ENCODE assay signal across 8 cellular contexts in genomic region chr3:195897081-195897852, GRCh38. TPM values are rescaled to one million over a fixed set of nuclear protein-coding genes. Genes with fewer than 3 reads are reported as not detected.
DNase-seq lines count a peak whose midpoint lies in the region; ATAC-seq and TF ChIP-seq lines count a peak whose summit lies in the region.

No MANE protein-coding gene starts in this region.

- peak overlapping the region; percentile 62 for H3K4me2 ChIP-seq in parathyroid adenoma (ENCODE audit: low read length)

- H3K27me3 ChIP-seq in SJCRH30 (no peaks in the 10 kb centered on the region), esophagus (ENCODE audit: control insufficient read depth in 1 of 2, insufficient read depth in 2 of 2, low read length in 2 of 2) (no peaks in the 10 kb centered on the region), parathyroid adenoma (ENCODE audit: control insufficient read depth, insufficient read depth, low read length) (no peaks in the 10 kb centered on the region)

- H3K4me3 ChIP-seq in SJCRH30 (peak overlapping the region; percentile 63), esophagus (ENCODE audit: low read depth in 1 of 2, low read length in 2 of 2) (no peak overlapping the region), parathyroid adenoma (ENCODE audit: low read depth, low read length) (peak overlapping the region; percentile 50)

- peak overlapping the region; percentile 83 for H2AFZ ChIP-seq in parathyroid adenoma

- peak overlapping the region; percentile 7; the same call in 1 of the 2 replicates for H3K27ac ChIP-seq in SJCRH30
- peak overlapping the region; percentile 91 to 95 for H3K27ac ChIP-seq in esophagus (ENCODE audit: low read depth in 2 of 2, low read length in 1 of 2)
- peak overlapping the region; percentile 65 for H3K27ac ChIP-seq in parathyroid adenoma

- H3K4me1 ChIP-seq in SJCRH30 (peaks cover 26% of the 10 kb centered on the region), esophagus (ENCODE audit: control insufficient read depth in 2 of 2, insufficient read depth in 2 of 2, low read length in 1 of 2) (peaks cover 3 to 30% of the 10 kb centered on the region in 2 donors), parathyroid adenoma (peaks cover 26% of the 10 kb centered on the region)

- H3K79me2 ChIP-seq in parathyroid adenoma, result no peaks in the 10 kb centered on the region

- peak; percentile 15 for DNase-seq in GM20000 (ENCODE audit: low spot score)
- peak; percentile 52 to 53 for DNase-seq in SJCRH30
- DNase-seq in NCI-H774 (lab: John Stamatoyannopoulos, UW), result no peak

- ATAC-seq in HG03460 (IDR thresholded peaks at IDR 0.05; ENCODE audit: unreplicated experiment), result no peak
- no peak for ATAC-seq in HG02588 (IDR thresholded peaks at IDR 0.05; ENCODE audit: unreplicated experiment)
- ATAC-seq in GM18520 (IDR thresholded peaks at IDR 0.05; ENCODE audit: unreplicated experiment), result no peak

- no peak overlapping the region for H3K9ac ChIP-seq in parathyroid adenoma

- WGBS in esophagus, 2 donors, result 37 to 44% methylated on average over 9 to 10 of the region's 10 CpGs

- TF ChIP-seq CTCF in GM20000 (IDR thresholded peaks at IDR 0.05; ENCODE audit: extremely low read depth, missing control alignments) (no peak), parathyroid adenoma (IDR thresholded peaks at IDR 0.05) (no peak)

- H3K9me3 ChIP-seq in SJCRH30 (replicated peaks), result no peaks in the 10 kb centered on the region
- no peaks in the 10 kb centered on the region for H3K9me3 ChIP-seq in esophagus (ENCODE audit: control insufficient read depth in 2 of 2, insufficient read depth in 1 of 2, low read depth in 1 of 2, low read length in 1 of 2)
- H3K9me3 ChIP-seq in parathyroid adenoma (ENCODE audit: control insufficient read depth, low read length), result no peaks in the 10 kb centered on the region

- no peaks in the 10 kb centered on the region for H3K36me3 ChIP-seq in SJCRH30
- peaks cover 0 to 9% of the 10 kb centered on the region in 2 donors for H3K36me3 ChIP-seq in esophagus (ENCODE audit: control insufficient read depth in 2 of 2, insufficient read depth in 2 of 2, low read length in 1 of 2)
- no peaks in the 10 kb centered on the region for H3K36me3 ChIP-seq in parathyroid adenoma (ENCODE audit: control insufficient read depth, insufficient read depth, low read length)

RNA-seq across cellular contexts. Expression of gene TNK2, which starts 11.1 kb away (rescaled TPM):
- total RNA-seq in SJCRH30 (2014; rRNA removed; shearing (Covaris generic)), result 17.4 and 21.8 TPM in 2 replicates
- polyA plus RNA-seq in esophagus, result 10 to 100 TPM; 38.8 to 87.5 TPM

Comparison
In these comparisons a context has a peak if more than half of its experiments do, and no peak if none do; other contexts are left out.
1. H3K27ac ChIP-seq: peak in every context shown above with its lines; median percentile 93 in esophagus; 65 in parathyroid adenoma; 7 in SJCRH30.
2. H3K4me3 ChIP-seq: peak in SJCRH30 (single experiment) and parathyroid adenoma (single experiment); none in esophagus (0 of 2).